In the genomic region with DNA sequence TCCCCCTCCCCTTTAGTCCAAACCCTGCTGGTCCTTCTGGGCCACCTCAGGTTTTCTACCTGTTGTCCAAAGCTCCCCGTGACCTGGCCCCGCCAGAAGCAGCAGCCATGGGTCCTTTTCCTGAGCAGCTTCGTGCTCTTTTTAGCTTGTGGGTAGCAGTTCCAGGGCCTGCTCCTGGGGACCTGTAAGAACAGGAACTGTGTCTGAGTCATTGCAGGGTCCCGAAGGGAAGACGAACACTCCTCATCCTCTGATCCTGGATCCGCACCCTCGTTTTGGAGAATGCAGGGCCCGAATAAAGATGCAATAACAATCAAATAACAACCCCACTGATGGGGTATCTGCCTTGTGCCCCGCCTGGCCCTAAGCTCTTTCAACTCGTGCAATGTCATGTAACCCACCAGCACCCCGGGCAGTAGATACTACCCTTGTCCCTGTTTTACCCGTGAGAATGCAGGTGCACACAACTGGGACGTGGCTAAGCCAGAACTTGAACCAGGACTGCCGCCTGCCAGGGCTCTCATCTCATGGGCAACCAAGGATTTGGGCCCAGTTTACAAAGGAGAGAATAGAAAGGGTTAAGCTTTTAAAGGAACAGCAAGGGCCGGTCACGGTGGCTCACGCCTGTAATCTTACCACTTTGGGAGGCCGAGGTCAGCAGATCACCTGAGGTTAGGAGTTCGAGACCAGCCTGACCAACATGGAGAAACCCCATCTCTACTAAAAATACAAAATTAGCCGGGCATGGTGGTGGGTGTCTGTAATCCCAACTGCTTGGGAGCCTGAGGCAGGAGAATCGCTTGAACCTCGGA, we compare ENCODE assay signal across 1 cellular context.
TF ChIP-seq lines count a peak whose summit lies in the region.

No MANE protein-coding gene starts in this region.

TF ChIP-seq in H1, 55 proteins besides CTCF, POLR2A, EP300 and RAD21:
- TF ChIP-seq, protein P1, sequence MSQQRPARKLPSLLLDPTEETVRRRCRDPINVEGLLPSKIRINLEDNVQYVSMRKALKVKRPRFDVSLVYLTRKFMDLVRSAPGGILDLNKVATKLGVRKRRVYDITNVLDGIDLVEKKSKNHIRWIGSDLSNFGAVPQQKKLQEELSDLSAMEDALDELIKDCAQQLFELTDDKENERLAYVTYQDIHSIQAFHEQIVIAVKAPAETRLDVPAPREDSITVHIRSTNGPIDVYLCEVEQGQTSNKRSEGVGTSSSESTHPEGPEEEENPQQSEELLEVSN (IDR thresholded peaks at IDR 0.05) = no peak
